ENCODE assay signal across 17 cellular contexts in the genomic region with DNA sequence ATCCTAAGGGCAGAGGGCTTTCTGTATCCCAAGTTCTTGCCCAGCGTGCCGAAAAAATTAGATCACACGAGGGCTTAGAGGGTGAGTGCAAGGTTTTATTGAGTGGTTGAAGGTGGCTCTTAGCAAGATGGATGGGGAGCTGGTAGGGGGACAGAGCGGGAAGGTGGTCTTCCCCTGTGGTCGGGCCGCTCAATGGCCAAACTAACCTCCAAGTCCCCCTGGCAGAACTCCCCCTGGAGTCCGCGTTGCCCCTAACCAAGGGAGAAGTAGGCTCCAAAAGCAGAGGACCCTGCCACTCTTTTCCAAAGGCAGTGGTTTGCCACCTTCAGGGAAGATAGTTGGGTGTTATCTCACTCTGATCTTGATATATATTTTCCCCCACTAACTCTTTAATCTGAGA.
DNase-seq lines count a peak whose midpoint lies in the region; ATAC-seq and TF ChIP-seq lines count a peak whose summit lies in the region.
"Had no signal": no experiment of that assay in that cellular context is flagged by ENCODE, and none has a peak within 500 bp of the region (broad histone marks: within the 10 kb centered on the region; RNA-seq: fewer than 3 reads in every experiment).

No MANE protein-coding gene starts in this region.

- DNase-seq in endodermal cell (peak; percentile 21), mesendoderm (no peak), osteocyte (ENCODE audit: extremely low spot score, unreplicated experiment) (peak; percentile 53)
- no peak for DNase-seq in activated naive CD4-positive, alpha-beta T cell treated with anti-CD3 and anti-CD28 coated beads, Interleukin-2, amount 10 ng/mL, durations not matched to agents 7 days and 5 days
- DNase-seq: AML-193; Caco-2; Calu3; CD4-positive, alpha-beta T cell; DMS79 treated with DMSO at 0.1 percent for 48 hours; GF-D8 had no signal

- no peak overlapping the region for H4K8ac ChIP-seq in mesendoderm (ENCODE audit: low read depth, low read length)

- TF ChIP-seq CTCF in endodermal cell (conservative IDR thresholded peaks at IDR 0.05), result no peak
- no peak for TF ChIP-seq CTCF in osteocyte (IDR thresholded peaks at IDR 0.05)

- no peak overlapping the region for H3K4me2 ChIP-seq in mesendoderm (ENCODE audit: low read length)
- H3K4me2 ChIP-seq: A549; BLaER1 treated with 17β-estradiol and CSF1 and Interleukin-3, amounts not matched to agents 10 nM and 100 nM had no signal

- no peak overlapping the region for H2BK15ac ChIP-seq in mesendoderm (replicated peaks; ENCODE audit: low read depth)

- H3K36me3 Mint-ChIP-seq in endodermal cell (ENCODE audit: low read depth), result no peaks in the 10 kb centered on the region
- no peaks in the 10 kb centered on the region for H3K36me3 Mint-ChIP-seq in osteocyte (ENCODE audit: unreplicated experiment)
- H3K36me3 Mint-ChIP-seq in activated naive CD4-positive, alpha-beta T cell treated with anti-CD3 and anti-CD28 coated beads, Interleukin-2, amount 10 ng/mL, durations not matched to agents 7 days and 5 days, result no peaks in the 10 kb centered on the region
- H3K36me3 Mint-ChIP-seq: CD8-positive, alpha-beta T cell had no signal

- no peaks in the 10 kb centered on the region for H3K79me1 ChIP-seq in mesendoderm (ENCODE audit: low read length)

- H3K27ac Mint-ChIP-seq in endodermal cell, result no peak overlapping the region
- H3K27ac Mint-ChIP-seq in osteocyte (ENCODE audit: unreplicated experiment), result no peak overlapping the region
- H3K27ac Mint-ChIP-seq in activated naive CD4-positive, alpha-beta T cell treated with anti-CD3 and anti-CD28 coated beads, Interleukin-2, amount 10 ng/mL, durations not matched to agents 7 days and 5 days, result no peak overlapping the region
- H3K27ac Mint-ChIP-seq: B cell; CD4-positive, alpha-beta T cell; CD8-positive, alpha-beta T cell had no signal

- H3K9me3 ChIP-seq in endodermal cell (ENCODE audit: control insufficient read depth, low read length), result no peaks in the 10 kb centered on the region
- H3K9me3 ChIP-seq: A549; BLaER1 treated with 17β-estradiol and CSF1 and Interleukin-3, amounts not matched to agents 10 nM and 100 nM; Caco-2 had no signal

- H2AK5ac ChIP-seq in mesendoderm (ENCODE audit: low read length), result no peak overlapping the region

- H3K56ac ChIP-seq in mesendoderm (ENCODE audit: low read length), result no peak overlapping the region

- WGBS in endodermal cell (ENCODE audit: insufficient coverage in 1 of 2, insufficient read length in 1 of 2), 2 experiments, result 92 to 97% methylated on average over 4 to 8 of the region's 8 CpGs
- no CpG with 5 or more reads among the region's 8 CpGs for WGBS in mesendoderm (ENCODE audit: extremely low coverage, insufficient coverage, low lambda C conversion rate)

- no peak for ATAC-seq in GM21526 (IDR thresholded peaks at IDR 0.05; ENCODE audit: low FRiP score, unreplicated experiment)
- ATAC-seq: A549; CD8-positive, alpha-beta T cell had no signal

- H3K27me3 ChIP-seq in endodermal cell (ENCODE audit: control insufficient read depth, insufficient read depth, low read length, poor library complexity, severe bottlenecking) (no peaks in the 10 kb centered on the region), mesendoderm (ENCODE audit: insufficient read depth, low read length, poor library complexity) (no peaks in the 10 kb centered on the region)
- H3K27me3 ChIP-seq: BLaER1 treated with 17β-estradiol and CSF1 and Interleukin-3, amounts not matched to agents 10 nM and 100 nM had no signal

- H3K27me3 Mint-ChIP-seq in endodermal cell (ENCODE audit: insufficient read depth) (no peaks in the 10 kb centered on the region), osteocyte (ENCODE audit: unreplicated experiment) (no peaks in the 10 kb centered on the region)
- H3K27me3 Mint-ChIP-seq in activated naive CD4-positive, alpha-beta T cell treated with anti-CD3 and anti-CD28 coated beads, Interleukin-2, amount 10 ng/mL, durations not matched to agents 7 days and 5 days, result no peaks in the 10 kb centered on the region
- H3K27me3 Mint-ChIP-seq: B cell; CD4-positive, alpha-beta T cell had no signal

- H3K36me3 ChIP-seq in endodermal cell (ENCODE audit: control insufficient read depth, insufficient read depth, low read length) (no peaks in the 10 kb centered on the region), mesendoderm (ENCODE audit: control insufficient read depth, insufficient read depth, low read length) (no peaks in the 10 kb centered on the region)
- H3K36me3 ChIP-seq: BLaER1 treated with 17β-estradiol and CSF1 and Interleukin-3, amounts not matched to agents 10 nM and 100 nM had no signal

- no peak overlapping the region for H3K23ac ChIP-seq in mesendoderm (ENCODE audit: low read length)

- H3K4me1 Mint-ChIP-seq in endodermal cell, result peaks cover 39% of the 10 kb centered on the region
- H3K4me1 Mint-ChIP-seq in osteocyte (ENCODE audit: unreplicated experiment), result no peaks in the 10 kb centered on the region
- no peaks in the 10 kb centered on the region for H3K4me1 Mint-ChIP-seq in activated naive CD4-positive, alpha-beta T cell treated with anti-CD3 and anti-CD28 coated beads, Interleukin-2, amount 10 ng/mL, durations not matched to agents 7 days and 5 days
- H3K4me1 Mint-ChIP-seq: B cell had no signal

- no peaks in the 10 kb centered on the region for H3K9me3 Mint-ChIP-seq in endodermal cell
- H3K9me3 Mint-ChIP-seq in osteocyte (ENCODE audit: unreplicated experiment), result no peaks in the 10 kb centered on the region
- no peaks in the 10 kb centered on the region for H3K9me3 Mint-ChIP-seq in activated naive CD4-positive, alpha-beta T cell treated with anti-CD3 and anti-CD28 coated beads, Interleukin-2, amount 10 ng/mL, durations not matched to agents 7 days and 5 days
- H3K9me3 Mint-ChIP-seq: CD8-positive, alpha-beta T cell had no signal

- no peak overlapping the region for H4K5ac ChIP-seq in mesendoderm (ENCODE audit: low read length)

- H3K4me1 ChIP-seq in endodermal cell (ENCODE audit: control insufficient read depth, insufficient read depth, low read length) (peaks cover 18% of the 10 kb centered on the region), mesendoderm (ENCODE audit: control insufficient read depth, low read depth, low read length) (peaks cover 11% of the 10 kb centered on the region)
- H3K4me1 ChIP-seq: A549; BLaER1 treated with 17β-estradiol and CSF1 and Interleukin-3, amounts not matched to agents 10 nM and 100 nM; Caco-2 had no signal

- H3K27ac ChIP-seq in endodermal cell (ENCODE audit: low read depth, low read length) (no peak overlapping the region), mesendoderm (ENCODE audit: low read depth, low read length) (no peak overlapping the region)
- H3K27ac ChIP-seq: 22Rv1; A549; BLaER1 treated with 17β-estradiol and CSF1 and Interleukin-3, amounts not matched to agents 10 nM and 100 nM; C4-2B had no signal

- peak overlapping the region; percentile 2 for H2BK120ac ChIP-seq in mesendoderm (ENCODE audit: low read depth, low read length)

- peak overlapping the region; percentile 9 for H3K4me3 ChIP-seq in endodermal cell (ENCODE audit: low read length)
- H3K4me3 ChIP-seq in mesendoderm (ENCODE audit: low read length), result no peak overlapping the region
- H3K4me3 ChIP-seq: A549; BLaER1 treated with 17β-estradiol and CSF1 and Interleukin-3, amounts not matched to agents 10 nM and 100 nM had no signal

- no peak overlapping the region for H3K4me3 Mint-ChIP-seq in endodermal cell
- H3K4me3 Mint-ChIP-seq in osteocyte (ENCODE audit: unreplicated experiment), result no peak overlapping the region
- no peak overlapping the region for H3K4me3 Mint-ChIP-seq in activated naive CD4-positive, alpha-beta T cell treated with anti-CD3 and anti-CD28 coated beads, Interleukin-2, amount 10 ng/mL, durations not matched to agents 7 days and 5 days
- H3K4me3 Mint-ChIP-seq: B cell; CD4-positive, alpha-beta T cell; CD8-positive, alpha-beta T cell had no signal

- CTCF ChIA-PET in activated naive CD4-positive, alpha-beta T cell treated with anti-CD3 and anti-CD28 coated beads, Interleukin-2, amount 10 ng/mL, durations not matched to agents 7 days and 5 days (lab: Charles Lee), result no interaction called here

- no peak overlapping the region for H2BK5ac ChIP-seq in mesendoderm (ENCODE audit: low read length)

- H3K18ac ChIP-seq in mesendoderm (ENCODE audit: low read length), result peak overlapping the region; percentile 32

- no peaks in the 10 kb centered on the region for H3K79me2 ChIP-seq in mesendoderm (ENCODE audit: control insufficient read depth, insufficient read depth, low read length)

- H3K9ac ChIP-seq in endodermal cell (ENCODE audit: extremely low read depth, low read length, poor library complexity, severe bottlenecking), result no peak overlapping the region
- H3K9ac ChIP-seq in mesendoderm (ENCODE audit: low read length), result no peak overlapping the region
- H3K9ac ChIP-seq: BLaER1 treated with 17β-estradiol and CSF1 and Interleukin-3, amounts not matched to agents 10 nM and 100 nM had no signal

- no peak overlapping the region for H3K4ac ChIP-seq in mesendoderm (ENCODE audit: low read depth, low read length)

Comparison
In these comparisons a context has a peak if more than half of its experiments do, and no peak if none do; other contexts are left out.
1. DNase-seq: peak in endodermal cell (single experiment) and osteocyte (single experiment); none in mesendoderm (single experiment) and activated naive CD4-positive, alpha-beta T cell treated with anti-CD3 and anti-CD28 coated beads, Interleukin-2, amount 10 ng/mL, durations not matched to agents 7 days and 5 days (single experiment).